In the genomic region with DNA sequence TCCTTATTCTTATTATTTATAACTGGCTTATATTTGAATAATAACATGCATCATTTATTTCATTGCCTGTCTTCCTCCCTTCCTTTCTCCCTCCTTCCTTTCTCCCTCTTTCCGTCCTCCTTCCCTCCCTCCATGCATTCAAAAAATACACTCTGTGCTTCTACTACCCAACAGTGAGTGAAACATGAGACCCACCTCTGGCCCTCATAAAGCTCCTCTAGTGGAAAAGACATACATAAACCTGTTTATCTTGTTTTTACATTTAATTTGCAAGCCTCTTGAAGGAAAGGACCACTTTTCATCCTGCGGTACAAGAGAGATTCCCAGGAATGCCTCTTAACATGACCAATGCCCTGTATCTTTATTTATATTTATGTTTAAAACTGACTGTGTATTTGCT, we compare ENCODE assay signal across 17 cellular contexts.
"Had no signal": no experiment of that assay in that cellular context is flagged by ENCODE, and none has a peak within 500 bp of the region (broad histone marks: within the 10 kb centered on the region; RNA-seq: fewer than 3 reads in every experiment).

No MANE protein-coding gene starts in this region.

- H3K36me3 Mint-ChIP-seq: activated naive CD4-positive, alpha-beta T cell treated with anti-CD3 and anti-CD28 coated beads, Interleukin-2, amount 10 ng/mL, durations not matched to agents 7 days and 5 days; mesothelial cell of epicardium had no signal

- H3K27ac ChIP-seq: ascending aorta, breast epithelium, heart left ventricle, tibial artery had no signal

- H3K27ac Mint-ChIP-seq: activated naive CD4-positive, alpha-beta T cell treated with anti-CD3 and anti-CD28 coated beads, Interleukin-2, amount 10 ng/mL, durations not matched to agents 7 days and 5 days; dendritic cell treated with granulocyte-macrophage colony-stimulating factor and Interleukin-4, amounts not matched to agents 40 ng/mL and 50 ng/mL, for 4 days; effector memory CD8-positive, alpha-beta T cell; mesothelial cell of epicardium; progenitor cell of endocrine pancreas had no signal

- H3K9me3 Mint-ChIP-seq: activated naive CD4-positive, alpha-beta T cell treated with anti-CD3 and anti-CD28 coated beads, Interleukin-2, amount 10 ng/mL, durations not matched to agents 7 days and 5 days; effector memory CD8-positive, alpha-beta T cell had no signal

- ATAC-seq: effector memory CD8-positive, alpha-beta T cell; heart left ventricle; left colon; right cardiac atrium had no signal

- H3K27me3 Mint-ChIP-seq: dendritic cell treated with granulocyte-macrophage colony-stimulating factor and Interleukin-4, amounts not matched to agents 40 ng/mL and 50 ng/mL, for 4 days had no signal

- H3K36me3 ChIP-seq: ascending aorta, breast epithelium, heart left ventricle, tibial artery had no signal

- DNase-seq: activated CD4-positive, CD25-positive, alpha-beta regulatory T cell treated with anti-CD3 and anti-CD28 coated beads, Interleukin-2, amount 50 U/mL, for 72 hours; activated naive CD4-positive, alpha-beta T cell treated with anti-CD3 and anti-CD28 coated beads, Interleukin-2, amount 10 ng/mL, durations not matched to agents 7 days and 5 days; cerebellar nuclear complex; effector memory CD8-positive, alpha-beta T cell; heart left ventricle; left colon; right cardiac atrium; small intestine; stimulated activated CD4-positive, alpha-beta T cell treated with anti-CD3 and anti-CD28 coated beads, Interleukin-4, amount 100 ng/mL, for 24 hours; stimulated activated naive CD4-positive, alpha-beta T cell; tibial artery had no signal

- H3K4me1 ChIP-seq: ascending aorta, breast epithelium, heart left ventricle, tibial artery had no signal

- H3K4me3 Mint-ChIP-seq: activated naive CD4-positive, alpha-beta T cell treated with anti-CD3 and anti-CD28 coated beads, Interleukin-2, amount 10 ng/mL, durations not matched to agents 7 days and 5 days; dendritic cell treated with granulocyte-macrophage colony-stimulating factor and Interleukin-4, amounts not matched to agents 40 ng/mL and 50 ng/mL, for 4 days; effector memory CD8-positive, alpha-beta T cell; mesothelial cell of epicardium had no signal

- H3K4me3 ChIP-seq: ascending aorta, breast epithelium, heart left ventricle, lung, tibial artery had no signal

- H3K9me3 ChIP-seq: ascending aorta, breast epithelium, heart left ventricle, tibial artery had no signal
